8 cellular contexts compared by ENCODE assay signal in the genomic region with DNA sequence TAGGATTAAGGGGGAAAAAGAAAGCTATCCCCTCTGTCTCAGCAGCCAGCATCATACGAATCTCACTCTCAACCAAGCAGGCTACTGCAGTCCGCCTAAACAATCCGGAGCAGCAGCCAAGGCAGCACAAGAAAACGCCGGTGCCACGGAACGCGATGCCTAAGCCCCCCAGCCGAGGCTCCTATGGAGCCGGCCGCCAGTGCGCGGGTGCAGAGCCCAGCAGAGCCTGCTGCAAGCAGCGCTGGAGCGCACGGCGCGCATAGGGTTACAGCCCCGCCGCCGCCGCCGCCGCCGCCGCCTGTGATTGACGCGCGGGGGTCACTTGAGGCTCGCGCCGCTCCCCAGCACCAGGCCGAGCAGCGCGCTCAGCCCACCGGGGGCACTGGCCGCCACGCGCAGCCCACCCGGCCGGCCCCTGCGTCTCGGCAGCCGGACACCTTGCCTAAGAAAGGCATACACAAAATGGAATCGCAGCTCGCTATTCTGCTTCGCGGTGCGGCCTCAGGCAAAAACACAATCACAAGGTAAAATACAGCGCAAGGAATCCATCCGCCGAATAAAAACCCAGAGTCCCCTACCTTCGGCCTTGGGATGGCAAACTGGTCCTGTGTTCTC. TPM values are rescaled to one million over a fixed set of nuclear protein-coding genes. Genes with fewer than 3 reads are reported as not detected.
DNase-seq lines count a peak whose midpoint lies in the region; ATAC-seq and TF ChIP-seq lines count a peak whose summit lies in the region.

No MANE protein-coding gene starts in this region.

- H3K36me3 Mint-ChIP-seq in activated T-helper 17 cell treated with anti-CD3 and anti-CD28 coated beads, Interleukin-2, amount 50 U/mL, for 72 hours (ENCODE audit: low read depth), result no peaks in the 10 kb centered on the region
- H3K36me3 Mint-ChIP-seq in nephron progenitor cell (ENCODE audit: low read depth), result no peaks in the 10 kb centered on the region

- TF ChIP-seq POLR2A in vagina (IDR thresholded peaks at IDR 0.05), result no peak

- peaks cover 58% of the 10 kb centered on the region for H3K4me1 Mint-ChIP-seq in activated T-helper 17 cell treated with anti-CD3 and anti-CD28 coated beads, Interleukin-2, amount 50 U/mL, for 72 hours
- H3K4me1 Mint-ChIP-seq in nephron progenitor cell, result peaks cover 40% of the 10 kb centered on the region

- intact Hi-C loops in vagina (cut with DNase I), result no loop called here

- no peaks in the 10 kb centered on the region for H3K27me3 ChIP-seq in GM06990 (replicated peaks; ENCODE audit: control insufficient read depth, insufficient read depth, low read length)
- H3K27me3 ChIP-seq in vagina, result no peaks in the 10 kb centered on the region

- no peak overlapping the region for H3K27ac ChIP-seq in vagina

- TF ChIP-seq CTCF in GM06990 (IDR thresholded peaks at IDR 0.05; ENCODE audit: insufficient read depth, low read length, poor library complexity, severe bottlenecking), result no peak
- no peak for TF ChIP-seq CTCF in fibroblast of villous mesenchyme (IDR thresholded peaks at IDR 0.05; ENCODE audit: insufficient read depth, low read depth, low read length)
- no peak for TF ChIP-seq CTCF in nephron progenitor cell (IDR thresholded peaks at IDR 0.05)
- no peak for TF ChIP-seq CTCF in vagina (IDR thresholded peaks at IDR 0.05)

- peak; percentile 18 for ATAC-seq in activated T-helper 17 cell treated with anti-CD3 and anti-CD28 coated beads, Interleukin-2, amount 50 U/mL, for 72 hours (replicated peaks)
- ATAC-seq in GM18870 (IDR thresholded peaks at IDR 0.05; ENCODE audit: unreplicated experiment) (no peak), GM19467 (IDR thresholded peaks at IDR 0.05; ENCODE audit: unreplicated experiment) (no peak)

- H3K27ac Mint-ChIP-seq in activated T-helper 17 cell treated with anti-CD3 and anti-CD28 coated beads, Interleukin-2, amount 50 U/mL, for 72 hours, result peak overlapping the region; percentile 82
- no peak overlapping the region for H3K27ac Mint-ChIP-seq in nephron progenitor cell

- H3K27me3 Mint-ChIP-seq in activated T-helper 17 cell treated with anti-CD3 and anti-CD28 coated beads, Interleukin-2, amount 50 U/mL, for 72 hours, result no peaks in the 10 kb centered on the region
- H3K27me3 Mint-ChIP-seq in nephron progenitor cell (ENCODE audit: low read depth, poor library complexity), result peaks cover 93% of the 10 kb centered on the region

- H3K4me3 ChIP-seq in GM06990 (replicated peaks; ENCODE audit: low read depth, low read length) (peak overlapping the region; percentile 54), fibroblast of villous mesenchyme (ENCODE audit: low read depth, low read length) (peak overlapping the region; percentile 65), vagina (peak overlapping the region; percentile 50 to 68)

- no peaks in the 10 kb centered on the region for H3K36me3 ChIP-seq in GM06990 (ENCODE audit: control insufficient read depth, insufficient read depth, low read length)
- no peaks in the 10 kb centered on the region for H3K36me3 ChIP-seq in vagina

- peak overlapping the region; percentile 88 for H3K4me3 Mint-ChIP-seq in activated T-helper 17 cell treated with anti-CD3 and anti-CD28 coated beads, Interleukin-2, amount 50 U/mL, for 72 hours
- peak overlapping the region; percentile 83 for H3K4me3 Mint-ChIP-seq in nephron progenitor cell

- H3K4me1 ChIP-seq in vagina, result peaks cover 18% of the 10 kb centered on the region

- peaks cover 4% of the 10 kb centered on the region for H3K9me3 Mint-ChIP-seq in activated T-helper 17 cell treated with anti-CD3 and anti-CD28 coated beads, Interleukin-2, amount 50 U/mL, for 72 hours
- peaks cover 14% of the 10 kb centered on the region for H3K9me3 Mint-ChIP-seq in nephron progenitor cell

- no peaks in the 10 kb centered on the region for H3K9me3 ChIP-seq in vagina

- DNase-seq in GM06990 (ENCODE audit: extremely low read depth, insufficient read length) (peak; percentile 37), NCI-H2227 treated with DMSO at 0.1 percent for 48 hours (lab: John Stamatoyannopoulos, UW) (peak; percentile 57), fibroblast of villous mesenchyme (ENCODE audit: low read depth) (peak; percentile 62), nephron progenitor cell (peak; percentile 80), vagina (ENCODE audit: extremely low spot score in 2 of 2) (no peak)

RNA-seq across cellular contexts. Expression of gene HIVEP3, which starts 0.8 kb away (rescaled TPM):
- 10 to 100 TPM in 1 of 2 donors, 1 to 10 TPM in 1; 8.0 to 27.6 TPM for total RNA-seq in activated T-helper 17 cell treated with anti-CD3 and anti-CD28 coated beads, Interleukin-2, amount 50 U/mL, for 72 hours
- total RNA-seq in fibroblast of villous mesenchyme (0.86 and 1.6 TPM in 2 replicates), vagina (2.9 TPM)

Comparison
In these comparisons a context has a peak if more than half of its experiments do, and no peak if none do; other contexts are left out.
1. DNase-seq: peak in GM06990 (single experiment), NCI-H2227 treated with DMSO at 0.1 percent for 48 hours (single experiment), fibroblast of villous mesenchyme (single experiment) and nephron progenitor cell (single experiment); none in vagina (0 of 2).
2. Peak in every context shown above with its lines, with median percentiles within 50 percentile points of each other: H3K4me3 ChIP-seq.